2 cellular contexts compared by ENCODE assay signal in genomic region chr10:77240959-77241358, GRCh38.
A peak's percentile ranks its signal among the peaks of the same experiment; 100 is the strongest.
TF ChIP-seq lines count a peak whose summit lies in the region.

No MANE protein-coding gene starts in this region.

TF ChIP-seq in SK-N-SH, 30 proteins besides CTCF, POLR2A, EP300 and RAD21 (continued from another document):
- peak; percentile 34 for TF ChIP-seq TCF12 (IDR thresholded peaks at IDR 0.05)
- no peak for TF ChIP-seq EZH2phosphoT487 (IDR thresholded peaks at IDR 0.05; ENCODE audit: borderline replicate concordance, low read depth)
- TF ChIP-seq NRF1 (IDR thresholded peaks at IDR 0.05; ENCODE audit: low read depth, low read length) = no peak
- TF ChIP-seq SMC3 (IDR thresholded peaks at IDR 0.05; ENCODE audit: low read depth, low read length) = no peak
- peak; percentile 74 for TF ChIP-seq GATA2 (CRISPR knock-in tag; IDR thresholded peaks at IDR 0.05)
- no peak for TF ChIP-seq TAF1 (IDR thresholded peaks at IDR 0.05; ENCODE audit: borderline replicate concordance, low read depth, low read length)

TF ChIP-seq in SK-N-SH treated with all-trans-retinoic acid at 6 μM for 48 hours, 23 proteins besides CTCF, POLR2A, EP300 and RAD21 (continued from another document):
- no peak for TF ChIP-seq CSRNP3 (CRISPR knock-in tag; IDR thresholded peaks at IDR 0.05)
- no peak for TF ChIP-seq SNAI2 (CRISPR knock-in tag; IDR thresholded peaks at IDR 0.05)
- TF ChIP-seq CSDC2 (CRISPR knock-in tag; IDR thresholded peaks at IDR 0.05) = no peak
- no peak for TF ChIP-seq ESRRG (CRISPR knock-in tag; IDR thresholded peaks at IDR 0.05)
- TF ChIP-seq PPARA (CRISPR knock-in tag; IDR thresholded peaks at IDR 0.05; ENCODE audit: borderline replicate concordance) = no peak
- TF ChIP-seq ZNF70 (CRISPR knock-in tag; IDR thresholded peaks at IDR 0.05) = no peak
- no peak for TF ChIP-seq RARB (CRISPR knock-in tag; IDR thresholded peaks at IDR 0.05)
- no peak for TF ChIP-seq ZNF565 (CRISPR knock-in tag; conservative IDR thresholded peaks at IDR 0.05; ENCODE audit: low read depth)
- no peak for TF ChIP-seq ZFP3 (CRISPR knock-in tag; IDR thresholded peaks at IDR 0.05)
- TF ChIP-seq BACH2 (CRISPR knock-in tag; IDR thresholded peaks at IDR 0.05; ENCODE audit: borderline replicate concordance) = no peak
- TF ChIP-seq OSR1 (CRISPR knock-in tag; IDR thresholded peaks at IDR 0.05) = no peak
- no peak for TF ChIP-seq GLIS3 (CRISPR knock-in tag; IDR thresholded peaks at IDR 0.05)
- no peak for TF ChIP-seq ZFP30 (CRISPR knock-in tag; IDR thresholded peaks at IDR 0.05)
